ENCODE assay signal across 2 cellular contexts in genomic region chr19:16036397-16036925, GRCh38.
TF ChIP-seq lines count a peak whose summit lies in the region.

No MANE protein-coding gene starts in this region.

TF ChIP-seq in K562, 482 proteins besides CTCF, POLR2A, EP300 and RAD21 (continued from another document):
- TF ChIP-seq TFE3 (CRISPR knock-in tag; IDR thresholded peaks at IDR 0.05): 0 out of 2 replicates have a peak, but pooled peaks have one; percentile 11
- no peak for TF ChIP-seq IRF9 (tag; IDR thresholded peaks at IDR 0.05)
- no peak for TF ChIP-seq NKRF (IDR thresholded peaks at IDR 0.05; ENCODE audit: borderline replicate concordance)
- no peak for TF ChIP-seq PTBP1 (IDR thresholded peaks at IDR 0.05; ENCODE audit: low read depth, low read length)
- no peak for TF ChIP-seq CBX8 (IDR thresholded peaks at IDR 0.05; ENCODE audit: borderline replicate concordance, extremely low read depth, low read depth, low read length, poor library complexity, severe bottlenecking)
- no peak for TF ChIP-seq PHF8 (IDR thresholded peaks at IDR 0.05; ENCODE audit: borderline replicate concordance, low read length)
- TF ChIP-seq ZNF584 (CRISPR knock-in tag; IDR thresholded peaks at IDR 0.05; ENCODE audit: low read depth): no peak

TF ChIP-seq in GM23338, 12 proteins besides CTCF, POLR2A, EP300 and RAD21 (continued from another document):
- TF ChIP-seq ZNF462 (CRISPR knock-in tag; IDR thresholded peaks at IDR 0.05) (no peak), NANOG (IDR thresholded peaks at IDR 0.05; ENCODE audit: borderline replicate concordance) (no peak), EZH2phosphoT487 (IDR thresholded peaks at IDR 0.05; ENCODE audit: unreplicated experiment) (no peak), POLR2AphosphoS5 (IDR thresholded peaks at IDR 0.05; ENCODE audit: low read depth) (no peak), EZH2 (IDR thresholded peaks at IDR 0.05; ENCODE audit: low read depth, unreplicated experiment) (no peak), JUNB (IDR thresholded peaks at IDR 0.05; ENCODE audit: unreplicated experiment) (no peak), ZNF331 (CRISPR knock-in tag; IDR thresholded peaks at IDR 0.05; ENCODE audit: low read depth) (no peak), CREB1 (CRISPR knock-in tag; IDR thresholded peaks at IDR 0.05; ENCODE audit: low read depth) (no peak), REST (IDR thresholded peaks at IDR 0.05; ENCODE audit: unreplicated experiment) (no peak)
TF ChIP-seq in GM23338: peak in this region for 0.
